Comparison of ENCODE assay signal across 18 cellular contexts in the genomic region with DNA sequence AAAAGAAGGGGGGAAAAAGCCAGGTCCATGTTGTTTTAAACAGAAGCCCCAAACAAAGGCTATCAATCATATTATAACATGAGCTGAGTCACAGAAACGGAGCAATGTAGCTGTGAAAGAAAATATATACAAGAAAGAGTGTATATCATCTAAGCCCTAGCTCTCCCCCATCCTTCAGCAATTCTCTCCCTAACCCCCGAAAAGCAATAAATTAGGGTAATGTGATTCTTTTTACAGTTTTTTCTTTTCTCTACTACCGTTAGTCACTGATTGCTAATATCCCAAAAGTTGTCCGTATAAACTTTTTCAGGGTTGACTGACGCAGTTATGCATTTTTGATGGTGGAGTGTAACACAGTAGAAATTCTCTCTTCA. TPM values are rescaled to one million over a fixed set of nuclear protein-coding genes. Genes with fewer than 3 reads are reported as not detected.
DNase-seq lines count a peak whose midpoint lies in the region; ATAC-seq, FAIRE-seq and TF ChIP-seq lines count a peak whose summit lies in the region.
"Had no signal": no experiment of that assay in that cellular context is flagged by ENCODE, and none has a peak within 500 bp of the region (broad histone marks: within the 10 kb centered on the region; RNA-seq: fewer than 3 reads in every experiment).

No MANE protein-coding gene starts in this region.

- no peak for TF ChIP-seq EP300 in stomach (IDR thresholded peaks at IDR 0.05)
- TF ChIP-seq EP300 in HepG2 (IDR thresholded peaks at IDR 0.05; ENCODE audit: low read depth in 2 of 2, low read length in 2 of 2) = no peak
- no peak for TF ChIP-seq EP300 in HepG2 (CRISPR knock-in tag; IDR thresholded peaks at IDR 0.05; ENCODE audit: borderline replicate concordance)

- DNase-seq in MCF 10A (ENCODE audit: unreplicated experiment) (no peak), mammary epithelial cell (no peak), adrenal gland (no peak), nephron progenitor cell (no peak), stomach (no peak), OCI-M1 (lab: John Stamatoyannopoulos, UW) (no peak), HepG2 (ENCODE audit: low spot score) (no peak)
- DNase-seq: C1 segment of cervical spinal cord, COR-L47, DMS153, KG1, MG63, NCI-H1105, NCI-H2029, NCI-H510A, NCI-H82 had no signal

- no TSS peak for BruUV-seq in MCF 10A (replicated peaks; lab: Mats Ljungman, UMichigan)
- no TSS peak for BruUV-seq in mammary epithelial cell (replicated peaks; lab: Mats Ljungman, UMichigan)
- BruUV-seq in HepG2 (replicated peaks; lab: Mats Ljungman, UMichigan) = no TSS peak

- H3K4me3 Mint-ChIP-seq in MCF 10A (ENCODE audit: unreplicated experiment) (no peak overlapping the region), nephron progenitor cell (no peak overlapping the region)

- H2AFZ ChIP-seq in mammary epithelial cell (ENCODE audit: low read depth, low read length) (no peak overlapping the region), HepG2 (ENCODE audit: low read length) (no peak overlapping the region)

- CTCF ChIA-PET in MCF 10A (lab: Yijun Ruan, JAX) = interaction anchor here (1.2 kb wide), 1 partner anchor 10 kb away, joined by 4 read pairs; no protein-coding TSS in a partner anchor
- CTCF ChIA-PET in mammary epithelial cell (lab: Charles Lee; ENCODE audit: low non-redundant PET) = no interaction called here
- CTCF ChIA-PET in HepG2 (lab: Yijun Ruan, JAX; ENCODE audit: low intra/inter-chr PET ratio, low total read pairs) = no interaction called here

- H3K9me3 Mint-ChIP-seq in MCF 10A (ENCODE audit: unreplicated experiment) (no peaks in the 10 kb centered on the region), nephron progenitor cell (no peaks in the 10 kb centered on the region)

- H3K27me3 Mint-ChIP-seq in MCF 10A (ENCODE audit: insufficient read depth, unreplicated experiment) (no peaks in the 10 kb centered on the region), nephron progenitor cell (ENCODE audit: low read depth, poor library complexity) (no peaks in the 10 kb centered on the region)

- POLR2A ChIA-PET in MCF 10A (lab: Yijun Ruan, JAX) = no interaction called here
- POLR2A ChIA-PET in HepG2 (lab: Yijun Ruan, JAX) = no interaction called here

- H3K9me3 ChIP-seq in mammary epithelial cell (replicated peaks; ENCODE audit: insufficient read depth, low read length) = no peaks in the 10 kb centered on the region
- no peaks in the 10 kb centered on the region for H3K9me3 ChIP-seq in adrenal gland (replicated peaks in 1 of 3)
- H3K9me3 ChIP-seq in stomach = no peaks in the 10 kb centered on the region
- H3K9me3 ChIP-seq in HepG2 (ENCODE audit: low read length) = no peaks in the 10 kb centered on the region
- H3K9me3 ChIP-seq: MG63 had no signal

- no peak for TF ChIP-seq RAD21 in HepG2 (CRISPR knock-in tag; IDR thresholded peaks at IDR 0.05)

- WGBS in mammary epithelial cell (ENCODE audit: low coverage, missing lambda C conversion rate) = 75% methylated on average over 5 of the region's 5 CpGs
- 40 to 50% (median 44%) methylated on average over 5 of the region's 5 CpGs for WGBS in adrenal gland, 4 donors
- 61 to 75% (median 68%) methylated on average over 5 of the region's 5 CpGs for WGBS in stomach, 5 donors
- WGBS in HepG2 (ENCODE audit: low lambda C conversion rate) = 97% methylated on average over 5 of the region's 5 CpGs

- H3K27ac Mint-ChIP-seq in MCF 10A (ENCODE audit: low read depth, unreplicated experiment) = peak overlapping the region; percentile 37
- peak overlapping the region; percentile 95 for H3K27ac Mint-ChIP-seq in nephron progenitor cell

- FAIRE-seq in HepG2 (lab: Jason Lieb, UNC) = no peak

- H3K79me2 ChIP-seq in mammary epithelial cell (ENCODE audit: insufficient read depth, low read length) (peaks cover 29% of the 10 kb centered on the region), HepG2 (ENCODE audit: insufficient read depth, low read length) (no peaks in the 10 kb centered on the region)

- H3K36me3 Mint-ChIP-seq in MCF 10A (ENCODE audit: insufficient read depth, unreplicated experiment) (peaks cover 62% of the 10 kb centered on the region), nephron progenitor cell (ENCODE audit: low read depth) (peaks cover 70% of the 10 kb centered on the region)

- H3K9ac ChIP-seq in mammary epithelial cell (ENCODE audit: insufficient read depth, low read length) = no peak overlapping the region
- H3K9ac ChIP-seq in HepG2 (ENCODE audit: insufficient read depth, low read depth, low read length) = no peak overlapping the region

- TF ChIP-seq POLR2A in adrenal gland (IDR thresholded peaks at IDR 0.05) (no peak), stomach (IDR thresholded peaks at IDR 0.05) (no peak), HepG2 (IDR thresholded peaks at IDR 0.05; ENCODE audit: insufficient read depth in 1 of 2, low read depth in 2 of 2, low read length in 2 of 2) (no peak)

- in situ Hi-C loops in mammary epithelial cell (cut with MboI; ENCODE audit: low sequenced_read_pairs in 2 of 2) (no loop called here), HepG2 (cut with HindIII; ENCODE audit: extremely low pct_ligation_motif_present, low pct_unique_long_range_greater_than_20kb) (no loop called here)

- H3K4me3 ChIP-seq in mammary epithelial cell (replicated peaks in 1 of 3; ENCODE audit: insufficient read depth in 1 of 3, low read depth in 2 of 3, low read length in 3 of 3) (no peak overlapping the region), adrenal gland (no peak overlapping the region), stomach (no peak overlapping the region), HepG2 (replicated peaks in 1 of 3; ENCODE audit: insufficient read depth in 1 of 3, low read depth in 2 of 3, low read length in 3 of 3) (no peak overlapping the region)
- H3K4me3 ChIP-seq: MG63 had no signal

- dilution Hi-C loops in mammary epithelial cell (cut with HindIII; ENCODE audit: low sequenced_read_pairs) = no loop called here

- H3K27me3 ChIP-seq in mammary epithelial cell (ENCODE audit: insufficient read depth, low read length) (no peaks in the 10 kb centered on the region), adrenal gland (no peaks in the 10 kb centered on the region), stomach (no peaks in the 10 kb centered on the region), HepG2 (ENCODE audit: control insufficient read depth in 1 of 2, insufficient read depth in 2 of 2, low read length in 2 of 2) (no peaks in the 10 kb centered on the region)
- H3K27me3 ChIP-seq: MG63 had no signal

- H3K27ac ChIP-seq in mammary epithelial cell (ENCODE audit: insufficient read depth, low read depth, low read length) (no peak overlapping the region), adrenal gland (peak overlapping the region in 4 of 5 donors; percentile 5 to 63 (median 54)), stomach (peak overlapping the region in 1 of 5 donors; percentile 6), HepG2 (ENCODE audit: extremely low read length, insufficient read depth, low read length) (no peak overlapping the region)
- H3K27ac ChIP-seq: 22Rv1 had no signal

- no peak for ATAC-seq in GM21515 (IDR thresholded peaks at IDR 0.05; ENCODE audit: unreplicated experiment)
- no peak for ATAC-seq in HepG2

- H3K4me1 Mint-ChIP-seq in MCF 10A (ENCODE audit: insufficient read depth, unreplicated experiment) = peaks cover 10% of the 10 kb centered on the region
- peaks cover 39% of the 10 kb centered on the region for H3K4me1 Mint-ChIP-seq in nephron progenitor cell

- H3K4me2 ChIP-seq in mammary epithelial cell (ENCODE audit: insufficient read depth, low read depth, low read length) (no peak overlapping the region), HepG2 (ENCODE audit: low read depth, low read length) (no peak overlapping the region)

- H3K4me1 ChIP-seq in mammary epithelial cell (ENCODE audit: insufficient read depth, low read length) (peaks cover 13% of the 10 kb centered on the region), adrenal gland (replicated peaks in 1 of 2) (peaks cover 22 to 30% of the 10 kb centered on the region in 2 donors), stomach (peaks cover 0 to 56% (median 30%) of the 10 kb centered on the region in 4 donors), HepG2 (ENCODE audit: insufficient read depth, low read length) (no peaks in the 10 kb centered on the region)

- H4K20me1 ChIP-seq in mammary epithelial cell (ENCODE audit: insufficient read depth, low read length) (no peaks in the 10 kb centered on the region), HepG2 (ENCODE audit: insufficient read depth, low read length) (no peaks in the 10 kb centered on the region)

- no peak for TF ChIP-seq CTCF in MCF 10A (IDR thresholded peaks at IDR 0.05; ENCODE audit: unreplicated experiment)
- no peak for TF ChIP-seq CTCF in mammary epithelial cell (conservative IDR thresholded peaks at IDR 0.05 in 1 of 2, IDR thresholded peaks at IDR 0.05 in 1 of 2; ENCODE audit: extremely low read depth in 1 of 2, insufficient read depth in 1 of 2, low read depth in 1 of 2, low read length in 2 of 2)
- TF ChIP-seq CTCF in adrenal gland (IDR thresholded peaks at IDR 0.05) = no peak
- TF ChIP-seq CTCF in nephron progenitor cell (IDR thresholded peaks at IDR 0.05) = no peak
- TF ChIP-seq CTCF in stomach (IDR thresholded peaks at IDR 0.05) = no peak
- TF ChIP-seq CTCF in HepG2 (CRISPR knock-in tag; IDR thresholded peaks at IDR 0.05) = no peak

- intact Hi-C loops in MCF 10A (cut with micrococcal nuclease) (no loop called here), mammary epithelial cell (cut with micrococcal nuclease) (no loop called here), adrenal gland (cut with DNase I) (no loop called here), stomach (cut with DNase I; ENCODE audit: low total_unique reads) (no loop called here), HepG2 (cut with micrococcal nuclease; ENCODE audit: unreplicated experiment) (no loop called here)

- H3K36me3 ChIP-seq in mammary epithelial cell (ENCODE audit: insufficient read depth, low read length) (peaks cover 11% of the 10 kb centered on the region), adrenal gland (replicated peaks in 1 of 2) (peaks cover 0 to 9% of the 10 kb centered on the region in 2 donors), stomach (peaks cover 0 to 38% (median 31%) of the 10 kb centered on the region in 4 donors), HepG2 (replicated peaks in 1 of 2; ENCODE audit: control insufficient read depth in 1 of 2, insufficient read depth in 2 of 2, low read length in 2 of 2) (peaks cover 2 to 45% of the 10 kb centered on the region in 2 experiments; a peak in 4 of 5 replicates)

RNA-seq across cellular contexts. Expression of gene FEZ2, which starts 25.2 kb away (rescaled TPM):
- total RNA-seq in MCF 10A (2022) (31.9 and 43.4 TPM in 2 replicates), mammary epithelial cell (10 to 100 TPM; 34.3 to 42.0 TPM), adrenal gland (10 to 100 TPM; 46.5 to 81.8 (median 63.5) TPM), stomach (10 to 100 TPM; 17.7 to 100.0 (median 25.4) TPM), HepG2 (2016; rRNA removed; fragmentation: Illumina TruSeq; extraction: Trizol) (59.1 and 59.3 TPM in 2 replicates)
- polyA plus RNA-seq in mammary epithelial cell (20.0 TPM), adrenal gland (10 to 100 TPM; 13.9 to 92.8 (median 29.8) TPM), stomach (10 to 100 TPM; 22.0 to 29.8 (median 26.1) TPM), HepG2 (2011; rRNA removed) (30.0 and 42.5 TPM in 2 replicates)
- polyA minus RNA-seq in mammary epithelial cell = 36.3 TPM
- 8.4 and 12.9 TPM in 2 replicates for total RNA-seq in HepG2 (2016; cell fraction: cytosol; rRNA removed; fragmentation: Illumina TruSeq; extraction: Trizol; ENCODE audit: low read depth)
- total RNA-seq in HepG2 (2016; cell fraction: insoluble cytoplasmic fraction; rRNA removed; fragmentation: Illumina TruSeq; extraction: Trizol) = 54.2 and 72.2 TPM in 2 replicates
- total RNA-seq in HepG2 (2016; cell fraction: membrane; rRNA removed; fragmentation: Illumina TruSeq; extraction: Trizol) = 24.4 TPM in 2 replicates
- 58.1 and 65.8 TPM in 2 replicates for total RNA-seq in HepG2 (2016; cell fraction: nucleus; rRNA removed; fragmentation: Illumina TruSeq; extraction: Trizol)
- polyA plus RNA-seq in HepG2 (2011; cell fraction: cytosol; rRNA removed) = 14.6 and 23.9 TPM in 2 replicates
- 18.9 and 26.2 TPM in 2 replicates for polyA plus RNA-seq in HepG2 (2011; cell fraction: nucleus; rRNA removed)
- polyA plus RNA-seq in HepG2 (2012) = 37.5 and 58.9 TPM in 2 replicates
- polyA plus RNA-seq in HepG2 (2016; cell fraction: cytosol; fragmentation: Illumina TruSeq; extraction: Trizol; ENCODE audit: low read depth) = 8.4 and 9.6 TPM in 2 replicates
- polyA plus RNA-seq in HepG2 (2016; cell fraction: insoluble cytoplasmic fraction; fragmentation: Illumina TruSeq; extraction: Trizol; ENCODE audit: low read depth) = 57.2 and 67.4 TPM in 2 replicates
- 16.7 and 18.6 TPM in 2 replicates for polyA plus RNA-seq in HepG2 (2016; cell fraction: membrane; fragmentation: Illumina TruSeq; extraction: Trizol; ENCODE audit: low read depth)
- polyA plus RNA-seq in HepG2 (2016; cell fraction: nucleus; fragmentation: Illumina TruSeq; extraction: Trizol; ENCODE audit: insufficient read depth, low read depth) = 44.6 and 44.8 TPM in 2 replicates
- 3.2 and 8.2 TPM in 2 replicates for polyA minus RNA-seq in HepG2 (2011; rRNA and poly(A)+ RNA removed; ENCODE audit: low replicate concordance)
- 18.1 and 22.6 TPM in 2 replicates for polyA minus RNA-seq in HepG2 (2011; cell fraction: cytosol; rRNA and poly(A)+ RNA removed)
- 116 and 120 TPM in 2 replicates for polyA minus RNA-seq in HepG2 (2011; cell fraction: nucleus; rRNA and poly(A)+ RNA removed)

Comparison
In these comparisons a context has a peak if more than half of its experiments do, and no peak if none do; other contexts are left out.
1. H3K27ac ChIP-seq: peak in adrenal gland (4 of 5); none in mammary epithelial cell (single experiment) and HepG2 (single experiment).